1 cellular context compared by ENCODE assay signal in the genomic region with DNA sequence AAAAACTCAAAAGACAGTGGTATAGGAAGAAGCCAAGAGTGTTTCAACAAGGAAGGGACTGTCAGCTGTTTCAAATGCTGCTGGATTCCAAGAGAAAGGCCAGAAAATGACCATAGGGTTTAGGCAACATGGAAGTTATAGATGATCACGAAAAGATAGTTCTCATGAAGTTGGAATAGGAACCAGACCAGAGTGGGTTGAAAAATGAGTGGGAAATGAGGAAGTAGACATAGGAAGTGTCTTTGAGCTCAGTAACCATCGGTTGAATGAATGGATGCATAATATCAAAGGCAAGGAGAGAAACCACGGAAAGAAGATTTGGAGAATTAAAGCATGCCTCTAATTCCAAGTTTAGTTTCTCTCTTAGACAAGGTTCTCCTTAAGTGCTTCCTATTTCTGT.
TF ChIP-seq lines count a peak whose summit lies in the region.

No MANE protein-coding gene starts in this region.

TF ChIP-seq in endothelial cell of umbilical vein, 7 proteins besides CTCF, POLR2A, EP300 and RAD21 (continued from another document):
- TF ChIP-seq EZH2 (IDR thresholded peaks at IDR 0.05; ENCODE audit: borderline replicate concordance, low read depth, low read length, severe bottlenecking) (no peak), GATA2 (IDR thresholded peaks at IDR 0.05; ENCODE audit: insufficient read depth, insufficient read length, low read depth, low read length) (no peak), MYC (IDR thresholded peaks at IDR 0.05; ENCODE audit: low read depth, low read length) (no peak), POLR2AphosphoS5 (IDR thresholded peaks at IDR 0.05; ENCODE audit: insufficient read depth, low read depth, low read length) (no peak), FOS (IDR thresholded peaks at IDR 0.05; ENCODE audit: borderline replicate concordance, insufficient read depth, low read length) (no peak)
- TF ChIP-seq, protein P1, sequence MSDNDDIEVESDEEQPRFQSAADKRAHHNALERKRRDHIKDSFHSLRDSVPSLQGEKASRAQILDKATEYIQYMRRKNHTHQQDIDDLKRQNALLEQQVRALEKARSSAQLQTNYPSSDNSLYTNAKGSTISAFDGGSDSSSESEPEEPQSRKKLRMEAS (IDR thresholded peaks at IDR 0.05; ENCODE audit: insufficient read depth, insufficient read length): no peak
